16 cellular contexts compared by ENCODE assay signal in genomic region chr10:10193848-10194247, GRCh38.
A peak's percentile ranks its signal among the peaks of the same experiment; 100 is the strongest.
DNase-seq lines count a peak whose midpoint lies in the region; ATAC-seq and TF ChIP-seq lines count a peak whose summit lies in the region.
"Had no signal": no experiment of that assay in that cellular context is flagged by ENCODE, and none has a peak within 500 bp of the region (broad histone marks: within the 10 kb centered on the region; RNA-seq: fewer than 3 reads in every experiment).

No MANE protein-coding gene starts in this region.

- POLR2A ChIA-PET in WTC11 (lab: Charles Lee), result no interaction called here

- no peaks in the 10 kb centered on the region for H3K36me3 ChIP-seq in esophagus squamous epithelium
- H3K36me3 ChIP-seq: BLaER1 had no signal

- no peak overlapping the region for H3K27ac Mint-ChIP-seq in WTC11
- H3K27ac Mint-ChIP-seq: CD8-positive, alpha-beta memory T cell had no signal

- CTCF ChIA-PET in WTC11 (lab: Charles Lee), result no interaction called here

- no peaks in the 10 kb centered on the region for H3K27me3 ChIP-seq in esophagus squamous epithelium
- H3K27me3 ChIP-seq: BLaER1 had no signal

- intact Hi-C loops in esophagus squamous epithelium (cut with DNase I), result no loop called here

- H3K9me3 Mint-ChIP-seq in WTC11, result no peaks in the 10 kb centered on the region

- H3K4me3 ChIP-seq in esophagus squamous epithelium, result no peak overlapping the region
- H3K4me3 ChIP-seq: BLaER1 had no signal

- TF ChIP-seq POLR2A in esophagus squamous epithelium (IDR thresholded peaks at IDR 0.05), result no peak

- H3K4me1 ChIP-seq in esophagus squamous epithelium, result no peaks in the 10 kb centered on the region
- H3K4me1 ChIP-seq: BLaER1 had no signal

- no peak overlapping the region for H3K27ac ChIP-seq in esophagus squamous epithelium
- H3K27ac ChIP-seq: 22Rv1, BLaER1, KMS-11 had no signal

- no peaks in the 10 kb centered on the region for H3K36me3 Mint-ChIP-seq in WTC11
- H3K36me3 Mint-ChIP-seq: CD8-positive, alpha-beta memory T cell had no signal

- ATAC-seq in WTC11, result peak; percentile 90
- no peak for ATAC-seq in GM19351 (IDR thresholded peaks at IDR 0.05; ENCODE audit: unreplicated experiment)
- ATAC-seq: HepG2 had no signal

- no peaks in the 10 kb centered on the region for H3K27me3 Mint-ChIP-seq in WTC11 (ENCODE audit: low read depth)
- H3K27me3 Mint-ChIP-seq: CD8-positive, alpha-beta memory T cell had no signal

- H3K4me1 Mint-ChIP-seq in WTC11, result no peaks in the 10 kb centered on the region
- H3K4me1 Mint-ChIP-seq: CD8-positive, alpha-beta memory T cell had no signal

- peak; percentile 26 for DNase-seq in DMS53 (lab: John Stamatoyannopoulos, UW)
- no peak for DNase-seq in DMS53 treated with DMSO at 0.1 percent for 48 hours (lab: John Stamatoyannopoulos, UW; ENCODE audit: unreplicated experiment)
- no peak for DNase-seq in WTC11 (ENCODE audit: low spot score)
- peak; percentile 14 for DNase-seq in iPS DF 4.7 (ENCODE audit: extremely low read depth, low spot score)
- no peak for DNase-seq in esophagus squamous epithelium (lab: John Stamatoyannopoulos, UW)
- no peak for DNase-seq in NOMO-1 treated with DMSO at 0.1 percent for 48 hours (lab: John Stamatoyannopoulos, UW; ENCODE audit: unreplicated experiment)
- DNase-seq: CD8-positive, alpha-beta memory T cell; DMS79; EL; GDM1; H7 had no signal

- 84 to 86% methylated on average over 4 of the region's 4 CpGs for WGBS in esophagus squamous epithelium, 2 donors

- no peaks in the 10 kb centered on the region for H3K9me3 ChIP-seq in esophagus squamous epithelium
- H3K9me3 ChIP-seq: BLaER1 had no signal

- TF ChIP-seq CTCF in WTC11 (IDR thresholded peaks at IDR 0.05), result no peak
- TF ChIP-seq CTCF in esophagus squamous epithelium (IDR thresholded peaks at IDR 0.05), result no peak

- H3K4me3 Mint-ChIP-seq in WTC11, result no peak overlapping the region
- H3K4me3 Mint-ChIP-seq: CD8-positive, alpha-beta memory T cell had no signal

TF ChIP-seq in WTC11, 78 proteins besides CTCF, POLR2A, EP300 and RAD21:
- TF ChIP-seq PRDM15 (CRISPR knock-in tag; IDR thresholded peaks at IDR 0.05), result no peak
- TF ChIP-seq IRF2 (CRISPR knock-in tag; IDR thresholded peaks at IDR 0.05; ENCODE audit: borderline replicate concordance, low read depth), result no peak
- TF ChIP-seq HMGA2 (CRISPR knock-in tag; IDR thresholded peaks at IDR 0.05), result no peak
- TF ChIP-seq NFATC4 (CRISPR knock-in tag; IDR thresholded peaks at IDR 0.05), result no peak
- no peak for TF ChIP-seq NFYB (CRISPR knock-in tag; conservative IDR thresholded peaks at IDR 0.05; ENCODE audit: low read depth)

Comparison
In these comparisons a context has a peak if more than half of its experiments do, and no peak if none do; other contexts are left out.
1. DNase-seq: peak in DMS53 (single experiment) and iPS DF 4.7 (single experiment); none in DMS53 treated with DMSO at 0.1 percent for 48 hours (single experiment), WTC11 (single experiment), esophagus squamous epithelium (single experiment) and NOMO-1 treated with DMSO at 0.1 percent for 48 hours (single experiment).